14 cellular contexts compared by ENCODE assay signal in genomic region chr15:34279341-34279740, GRCh38. TPM values are rescaled to one million over a fixed set of nuclear protein-coding genes. Genes with fewer than 3 reads are reported as not detected.
DNase-seq lines count a peak whose midpoint lies in the region; ATAC-seq and TF ChIP-seq lines count a peak whose summit lies in the region.
"Had no signal": no experiment of that assay in that cellular context is flagged by ENCODE, and none has a peak within 500 bp of the region (broad histone marks: within the 10 kb centered on the region; RNA-seq: fewer than 3 reads in every experiment).

No MANE protein-coding gene starts in this region.

- no peak overlapping the region for H3K4me3 ChIP-seq in epithelial cell of esophagus (ENCODE audit: low read length)
- no peak overlapping the region for H3K4me3 ChIP-seq in right cardiac atrium (ENCODE audit: low read length)
- H3K4me3 ChIP-seq: BLaER1 treated with 17β-estradiol and CSF1 and Interleukin-3, amounts not matched to agents 10 nM and 100 nM; SJCRH30 had no signal

- peak; percentile 39 for DNase-seq in AG20443 (ENCODE audit: low spot score)
- DNase-seq in CD4-positive, alpha-beta T cell, result no peak
- peak; percentile 47 for DNase-seq in epithelial cell of esophagus (ENCODE audit: low read depth)
- DNase-seq in right cardiac atrium, result no peak
- no peak for DNase-seq in RPMI8226
- no peak for DNase-seq in SK-N-DZ (ENCODE audit: low spot score)
- no peak for DNase-seq in glomerular visceral epithelial cell (ENCODE audit: extremely low spot score)
- DNase-seq: H9, Karpas-422, NCI-H187 treated with DMSO at 0.1 percent for 48 hours, NCI-H446 treated with DMSO at 0.1 percent for 48 hours, NCI-H774, SJCRH30 had no signal

- H3K9me3 Mint-ChIP-seq in CD4-positive, alpha-beta T cell, result no peaks in the 10 kb centered on the region
- H3K9me3 Mint-ChIP-seq: H9 had no signal

- H3K27ac ChIP-seq in CD4-positive, alpha-beta T cell (ENCODE audit: low read depth, low read length), result no peak overlapping the region
- H3K27ac ChIP-seq in right cardiac atrium (ENCODE audit: low read length), result no peak overlapping the region
- H3K27ac ChIP-seq: BLaER1 treated with 17β-estradiol and CSF1 and Interleukin-3, amounts not matched to agents 10 nM and 100 nM; SJCRH30 had no signal

- H3K36me3 Mint-ChIP-seq in CD4-positive, alpha-beta T cell (ENCODE audit: low read depth), result peaks cover 24% of the 10 kb centered on the region

- H3K4me1 ChIP-seq in right cardiac atrium (ENCODE audit: control insufficient read depth, insufficient read depth, low read length), result no peaks in the 10 kb centered on the region
- H3K4me1 ChIP-seq: SJCRH30 had no signal

- no peaks in the 10 kb centered on the region for H3K9me3 ChIP-seq in CD4-positive, alpha-beta T cell (ENCODE audit: control insufficient read depth, low read length)
- H3K9me3 ChIP-seq in right cardiac atrium (ENCODE audit: control insufficient read depth, low read length), result no peaks in the 10 kb centered on the region
- H3K9me3 ChIP-seq: SJCRH30 had no signal

- no peaks in the 10 kb centered on the region for H3K27me3 Mint-ChIP-seq in CD4-positive, alpha-beta T cell

- H3K4me3 Mint-ChIP-seq in CD4-positive, alpha-beta T cell, result no peak overlapping the region
- H3K4me3 Mint-ChIP-seq: H9 had no signal

- peak overlapping the region; percentile 73 for H3K27ac Mint-ChIP-seq in CD4-positive, alpha-beta T cell
- H3K27ac Mint-ChIP-seq: H9 had no signal

- ATAC-seq in CD4-positive, alpha-beta T cell (ENCODE audit: poor library complexity), result no peak
- peak; percentile 47 to 97 for ATAC-seq in right cardiac atrium

- whole genome bisulfite sequencing in right cardiac atrium, result 69% methylated on average over 2 of the region's 2 CpGs

- H3K27me3 ChIP-seq in CD4-positive, alpha-beta T cell (ENCODE audit: control insufficient read depth, insufficient read depth, low read length), result no peaks in the 10 kb centered on the region
- H3K27me3 ChIP-seq in right cardiac atrium (ENCODE audit: control insufficient read depth, insufficient read depth), result no peaks in the 10 kb centered on the region
- H3K27me3 ChIP-seq: BLaER1 treated with 17β-estradiol and CSF1 and Interleukin-3, amounts not matched to agents 10 nM and 100 nM; SJCRH30 had no signal

- peaks cover 58% of the 10 kb centered on the region for H3K4me1 Mint-ChIP-seq in CD4-positive, alpha-beta T cell (ENCODE audit: low read depth)
- H3K4me1 Mint-ChIP-seq: H9 had no signal

- TF ChIP-seq CTCF in CD4-positive, alpha-beta T cell (IDR thresholded peaks at IDR 0.05), result no peak
- no peak for TF ChIP-seq CTCF in epithelial cell of esophagus (IDR thresholded peaks at IDR 0.05; ENCODE audit: insufficient read depth, low read depth, low read length, missing control alignments)

- CTCF ChIA-PET in CD4-positive, alpha-beta T cell (lab: Charles Lee), result no interaction called here

- POLR2A ChIA-PET in CD4-positive, alpha-beta T cell (lab: Charles Lee), result no interaction called here

- intact Hi-C loops in CD4-positive, alpha-beta T cell (cut with DNase I, micrococcal nuclease), result no loop called here
- intact Hi-C loops in right cardiac atrium (cut with DNase I), result no loop called here

RNA-seq across cellular contexts. Expression of gene EMC4, which starts 54.5 kb away (rescaled TPM):
- 10 to 100 TPM; 77.4 to 80.0 TPM for total RNA-seq in CD4-positive, alpha-beta T cell
- total RNA-seq in right cardiac atrium, result 10 to 100 TPM; 73.9 to 84.0 (median 83.8) TPM
- 155 TPM for polyA plus RNA-seq in right cardiac atrium
- polyA plus RNA-seq in SK-N-DZ (2014; cell fraction: cytosol; rRNA removed), result 212 and 269 TPM in 2 replicates
- 91.0 and 140 TPM in 2 replicates for polyA plus RNA-seq in SK-N-DZ (2014; cell fraction: nucleus; rRNA removed)

RNA-seq across cellular contexts. Expression of gene SLC12A6, which starts 58.2 kb away (rescaled TPM):
- total RNA-seq in CD4-positive, alpha-beta T cell, result 10 to 100 TPM; 58.5 to 58.7 TPM
- 10 to 100 TPM; 15.3 to 21.2 (median 17.5) TPM for total RNA-seq in right cardiac atrium
- polyA plus RNA-seq in right cardiac atrium, result 8.1 TPM
- polyA plus RNA-seq in SK-N-DZ (2014; cell fraction: cytosol; rRNA removed), result 7.1 and 8.0 TPM in 2 replicates
- 8.0 and 16.9 TPM in 2 replicates for polyA plus RNA-seq in SK-N-DZ (2014; cell fraction: nucleus; rRNA removed)

Comparison
In these comparisons a context has a peak if more than half of its experiments do, and no peak if none do; other contexts are left out.
1. DNase-seq: peak in AG20443 (single experiment) and epithelial cell of esophagus (single experiment); none in CD4-positive, alpha-beta T cell (0 of 10), right cardiac atrium (0 of 3), RPMI8226 (single experiment), SK-N-DZ (single experiment) and glomerular visceral epithelial cell (single experiment).